Comparison of ENCODE assay signal across 7 cellular contexts in the genomic region with DNA sequence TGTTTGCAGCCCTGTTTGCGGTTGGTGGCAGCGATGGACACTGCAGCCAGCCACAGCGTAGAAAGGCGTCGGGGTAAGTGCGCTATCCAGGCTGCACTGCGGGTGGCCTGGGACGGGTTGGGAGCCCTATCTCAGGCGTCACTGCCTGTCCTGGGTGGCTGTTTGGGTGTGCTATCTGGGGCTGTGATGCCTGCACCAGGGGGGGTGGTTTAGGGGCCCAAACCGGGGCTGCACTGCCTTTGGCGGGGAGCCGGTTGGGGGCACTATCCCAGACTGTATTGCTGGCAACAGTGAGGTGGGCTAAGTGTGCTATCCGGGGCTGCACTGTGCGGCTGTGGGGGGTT.
DNase-seq lines count a peak whose midpoint lies in the region; ATAC-seq, FAIRE-seq and TF ChIP-seq lines count a peak whose summit lies in the region.
"Not testable (repeated sequence)": the region's sequence is repeated elsewhere in the genome, so short reads cannot be mapped to it uniquely, and the experiment has no call there.

No MANE protein-coding gene starts in this region.

- not testable (repeated sequence) for ATAC-seq in IMR-90 (ENCODE audit: low read depth); activated CD4-positive, alpha-beta T cell treated with anti-CD3 and anti-CD28 coated beads for 36 hours
- ATAC-seq in Panc1 (peak; percentile 54; the same call in 1 of the 2 replicates), K562 (peak; percentile 19)

- not testable (repeated sequence) for H3K36me3 Mint-ChIP-seq in activated CD4-positive, alpha-beta T cell treated with anti-CD3 and anti-CD28 coated beads for 36 hours (ENCODE audit: low read depth)

- TF ChIP-seq POLR2A in IMR-90 (IDR thresholded peaks at IDR 0.05; ENCODE audit: low read depth, low read length); K562 (conservative IDR thresholded peaks at IDR 0.05); testis (IDR thresholded peaks at IDR 0.05): not testable (repeated sequence)

- H3K36me3 ChIP-seq in IMR-90 (ENCODE audit: control insufficient read depth, insufficient read depth, low read length); Panc1 (ENCODE audit: control insufficient read depth, insufficient read depth, low read length); K562 (ENCODE audit: control insufficient read depth, insufficient read depth, low read length); testis (ENCODE audit: low read depth, missing control alignments): not testable (repeated sequence)

- not testable (repeated sequence) for H3K9me3 Mint-ChIP-seq in activated CD4-positive, alpha-beta T cell treated with anti-CD3 and anti-CD28 coated beads for 36 hours (ENCODE audit: low read depth)

- not testable (repeated sequence) for H3K79me1 ChIP-seq in IMR-90 (ENCODE audit: low read depth in 1 of 2, low read length in 2 of 2)

- H3K4me3 ChIP-seq in IMR-90 (ENCODE audit: insufficient read depth, low read depth, low read length) (peak overlapping the region; percentile 57), Panc1 (ENCODE audit: low read depth in 2 of 2, low read length in 2 of 2) (peak overlapping the region; percentile 61 to 69), K562 (peak overlapping the region; percentile 49), fibroblast of villous mesenchyme (ENCODE audit: low read depth, low read length) (peak overlapping the region; percentile 73), iPS-18c (ENCODE audit: insufficient read depth, low read depth, low read length) (peak overlapping the region; percentile 40), testis (peak overlapping the region; percentile 41 to 45)

- intact Hi-C loops in IMR-90 (cut with micrococcal nuclease); Panc1 (cut with micrococcal nuclease; ENCODE audit: unreplicated experiment); activated CD4-positive, alpha-beta T cell treated with anti-CD3 and anti-CD28 coated beads for 36 hours (cut with DNase I, micrococcal nuclease); K562 (cut with micrococcal nuclease); testis (cut with DNase I; ENCODE audit: low total_unique reads): not testable (repeated sequence)

- H3K4ac ChIP-seq in IMR-90 (ENCODE audit: low read depth, low read length), result not testable (repeated sequence)

- H4K5ac ChIP-seq in IMR-90 (ENCODE audit: low read depth, low read length), result not testable (repeated sequence)

- not testable (repeated sequence) for H3K14ac ChIP-seq in IMR-90 (replicated peaks; ENCODE audit: low read depth, low read length)

- H3K4me1 Mint-ChIP-seq in activated CD4-positive, alpha-beta T cell treated with anti-CD3 and anti-CD28 coated beads for 36 hours, result not testable (repeated sequence)

- not testable (repeated sequence) for H3K27ac ChIP-seq in IMR-90 (ENCODE audit: insufficient read depth, low read length); K562 (ENCODE audit: extremely low read depth, low read depth, low read length); testis
- peak overlapping the region; percentile 39; the same call in 1 of the 2 replicates for H3K27ac ChIP-seq in Panc1 (ENCODE audit: low read length)

- peak overlapping the region; percentile 32 for H3K4me3 Mint-ChIP-seq in activated CD4-positive, alpha-beta T cell treated with anti-CD3 and anti-CD28 coated beads for 36 hours

- H3K4me2 ChIP-seq in IMR-90 (ENCODE audit: low read depth, low read length), result not testable (repeated sequence)
- H3K4me2 ChIP-seq in K562 (ENCODE audit: insufficient read depth, low read length), result peak overlapping the region; percentile 66; the same call in 1 of the 2 replicates

- H4K8ac ChIP-seq in IMR-90 (ENCODE audit: low read depth in 2 of 2, low read length in 2 of 2), result not testable (repeated sequence)

- not testable (repeated sequence) for H3K9ac ChIP-seq in IMR-90 (ENCODE audit: low read depth, low read length)
- peak overlapping the region in 1 of 2 experiments; percentile 85; a peak in 3 of 4 replicates for H3K9ac ChIP-seq in K562 (ENCODE audit: insufficient read depth in 1 of 2, low read depth in 2 of 2, low read length in 2 of 2)

- not testable (repeated sequence) for H3K23ac ChIP-seq in IMR-90 (ENCODE audit: low read depth, low read length)

- H2BK15ac ChIP-seq in IMR-90 (ENCODE audit: low read depth, low read length), result not testable (repeated sequence)

- H3K27me3 ChIP-seq in IMR-90 (ENCODE audit: control insufficient read depth, insufficient read depth, low read length); Panc1 (ENCODE audit: control insufficient read depth, insufficient read depth, low read length); K562 (ENCODE audit: control insufficient read depth in 2 of 2, insufficient read depth in 2 of 2, low read length in 2 of 2); testis: not testable (repeated sequence)

- not testable (repeated sequence) for TF ChIP-seq RAD21 in IMR-90 (IDR thresholded peaks at IDR 0.05; ENCODE audit: low read length); K562 (CRISPR knock-in tag; conservative IDR thresholded peaks at IDR 0.05 in 1 of 2, IDR thresholded peaks at IDR 0.05 in 1 of 2)

- H4K91ac ChIP-seq in IMR-90 (ENCODE audit: insufficient read depth, low read depth, low read length), result not testable (repeated sequence)

- not testable (repeated sequence) for H3K18ac ChIP-seq in IMR-90 (ENCODE audit: low read depth, low read length)

- not testable (repeated sequence) for H2BK5ac ChIP-seq in IMR-90 (ENCODE audit: low read depth, low read length, poor library complexity, severe bottlenecking)

- TF ChIP-seq EP300 in K562 (IDR thresholded peaks at IDR 0.05; ENCODE audit: low read length), result not testable (repeated sequence)

- FAIRE-seq in K562 (lab: Jason Lieb, UNC), result not testable (repeated sequence)

- H2AFZ ChIP-seq in IMR-90 (replicated peaks; ENCODE audit: low read length, poor library complexity), result not testable (repeated sequence)
- peak overlapping the region; percentile 82 for H2AFZ ChIP-seq in K562 (ENCODE audit: low read depth, low read length)

- POLR2A ChIA-PET in IMR-90 (lab: Charles Lee; ENCODE audit: unreplicated experiment); activated CD4-positive, alpha-beta T cell treated with anti-CD3 and anti-CD28 coated beads for 36 hours (lab: Charles Lee); K562 (lab: Yijun Ruan, JAX): not testable (repeated sequence)
- POLR2A ChIA-PET in Panc1 (lab: Charles Lee), result interaction anchor here (0.5 kb wide), 1 partner anchor 136 kb away, joined by 10 read pairs; no protein-coding TSS in a partner anchor

- H2BK20ac ChIP-seq in IMR-90 (ENCODE audit: low read depth, low read length), result not testable (repeated sequence)

- H3K79me2 ChIP-seq in K562 (ENCODE audit: control insufficient read depth, insufficient read depth, low read length), result not testable (repeated sequence)

- not testable (repeated sequence) for H3K9me3 ChIP-seq in IMR-90 (ENCODE audit: control insufficient read depth, insufficient read depth, low read length); Panc1 (ENCODE audit: control insufficient read depth, insufficient read depth, low read depth, low read length); K562 (replicated peaks; ENCODE audit: control insufficient read depth, insufficient read depth, low read depth, low read length); iPS-18c (ENCODE audit: control insufficient read depth, insufficient read depth, low read length); testis

- WGBS in IMR-90 (ENCODE audit: extremely low coverage in 2 of 2, insufficient read length in 1 of 2), 2 experiments, result no CpG with 5 or more reads among the region's 14 CpGs
- WGBS in K562 (ENCODE audit: insufficient coverage, low coverage, missing lambda C conversion rate), result 0% methylated on average over 10 of the region's 14 CpGs
- WGBS in testis, 2 donors, result 56 to 76% methylated on average over 2 to 13 of the region's 14 CpGs

- not testable (repeated sequence) for H3K56ac ChIP-seq in IMR-90 (ENCODE audit: extremely low read depth, insufficient read depth, low read length)

- BruUV-seq in IMR-90 (replicated peaks; lab: Mats Ljungman, UMichigan); Panc1 (replicated peaks; lab: Mats Ljungman, UMichigan); K562 (replicated peaks; lab: Mats Ljungman, UMichigan): not testable (repeated sequence)

- not testable (repeated sequence) for H2AK9ac ChIP-seq in IMR-90 (replicated peaks; ENCODE audit: low read depth, low read length, poor library complexity)

- DNase-seq in IMR-90; Panc1 (ENCODE audit: low read depth, low spot score); activated CD4-positive, alpha-beta T cell treated with anti-CD3 and anti-CD28 coated beads for 36 hours; fibroblast of villous mesenchyme (ENCODE audit: low read depth); testis: not testable (repeated sequence)
- DNase-seq in K562 (ENCODE audit: extremely low read depth in 1 of 4, low spot score in 3 of 4), result peak in 1 of 4 experiments; percentile 14

- H3K27ac Mint-ChIP-seq in activated CD4-positive, alpha-beta T cell treated with anti-CD3 and anti-CD28 coated beads for 36 hours, result not testable (repeated sequence)

- H4K20me1 ChIP-seq in IMR-90 (ENCODE audit: insufficient read depth, low read length); K562 (replicated peaks; ENCODE audit: control insufficient read depth, insufficient read depth, low read length): not testable (repeated sequence)

- H3K27me3 Mint-ChIP-seq in activated CD4-positive, alpha-beta T cell treated with anti-CD3 and anti-CD28 coated beads for 36 hours, result not testable (repeated sequence)

- CTCF ChIA-PET in IMR-90 (lab: Yijun Ruan, JAX); Panc1 (lab: Charles Lee); activated CD4-positive, alpha-beta T cell treated with anti-CD3 and anti-CD28 coated beads for 36 hours (lab: Charles Lee); K562 (lab: Yijun Ruan, JAX; ENCODE audit: low intra/inter-chr PET ratio): not testable (repeated sequence)

- not testable (repeated sequence) for H2AK5ac ChIP-seq in IMR-90 (ENCODE audit: low read depth, low read length)

- H3K9me1 ChIP-seq in IMR-90 (ENCODE audit: insufficient read depth, low read length); K562 (ENCODE audit: control insufficient read depth, insufficient read depth, low read length): not testable (repeated sequence)

- not testable (repeated sequence) for H2BK120ac ChIP-seq in IMR-90 (ENCODE audit: low read depth, low read length)

- TF ChIP-seq CTCF in IMR-90 (conservative IDR thresholded peaks at IDR 0.05; ENCODE audit: low read depth, low read length); Panc1 (IDR thresholded peaks at IDR 0.05); K562 (IDR thresholded peaks at IDR 0.05 in 2 of 3, conservative IDR thresholded peaks at IDR 0.05 in 1 of 3; ENCODE audit: insufficient read depth in 2 of 3, low read depth in 1 of 3, low read length in 3 of 3); fibroblast of villous mesenchyme (IDR thresholded peaks at IDR 0.05; ENCODE audit: insufficient read depth, low read depth, low read length); testis (IDR thresholded peaks at IDR 0.05): not testable (repeated sequence)

- in situ Hi-C loops in IMR-90 (cut with MboI; ENCODE audit: low sequenced_read_pairs); Panc1 (cut with HindIII; ENCODE audit: low pct_unique_long_range_greater_than_20kb, low sequenced_read_pairs); K562 (cut with MboI): not testable (repeated sequence)

- not testable (repeated sequence) for H3K4me1 ChIP-seq in IMR-90 (ENCODE audit: control insufficient read depth, insufficient read depth, low read length); Panc1 (ENCODE audit: control insufficient read depth, insufficient read depth, low read length); K562 (replicated peaks in 1 of 2; ENCODE audit: control insufficient read depth in 2 of 2, insufficient read depth in 2 of 2, low read length in 2 of 2); testis

- dilution Hi-C loops in IMR-90 (cut with HindIII; ENCODE audit: low sequenced_read_pairs, unreplicated experiment), result not testable (repeated sequence)
